Comparison of ENCODE assay signal across 25 cellular contexts in genomic region chr4:101331017-101331416, GRCh38. TPM values are rescaled to one million over a fixed set of nuclear protein-coding genes. Genes with fewer than 3 reads are reported as not detected.
A peak's percentile ranks its signal among the peaks of the same experiment; 100 is the strongest.
DNase-seq lines count a peak whose midpoint lies in the region; ATAC-seq and TF ChIP-seq lines count a peak whose summit lies in the region.
"Had no signal": no experiment of that assay in that cellular context is flagged by ENCODE, and none has a peak within 500 bp of the region (broad histone marks: within the 10 kb centered on the region; RNA-seq: fewer than 3 reads in every experiment).

No MANE protein-coding gene starts in this region.

- H3K4me1 ChIP-seq in gastroesophageal sphincter, result peaks cover 0 to 28% (median 0%) of the 10 kb centered on the region in 3 donors

- H3K36me3 Mint-ChIP-seq in activated T-helper 17 cell treated with anti-CD3 and anti-CD28 coated beads, Interleukin-2, amount 50 U/mL, for 72 hours (ENCODE audit: low read depth), result no peaks in the 10 kb centered on the region
- H3K36me3 Mint-ChIP-seq in T-helper 2 cell treated with Interferon-gamma antibody and Interleukin-4, amounts not matched to agents 5 μg/mL and 100 μg/mL, for 36 hours (ENCODE audit: low read depth), result peaks cover 9% of the 10 kb centered on the region

- no peak overlapping the region for H3K9ac ChIP-seq in SK-N-MC (ENCODE audit: insufficient read length)
- H3K9ac ChIP-seq: BLaER1, KMS-11 had no signal

- H3K4me3 Mint-ChIP-seq in activated T-helper 17 cell treated with anti-CD3 and anti-CD28 coated beads, Interleukin-2, amount 50 U/mL, for 72 hours, result no peak overlapping the region
- H3K4me3 Mint-ChIP-seq in T-helper 2 cell treated with Interferon-gamma antibody and Interleukin-4, amounts not matched to agents 5 μg/mL and 100 μg/mL, for 36 hours, result no peak overlapping the region
- H3K4me3 Mint-ChIP-seq: CD4-positive, alpha-beta T cell; GM23338 had no signal

- DNase-seq in HPDE6-E6E7 (ENCODE audit: extremely low spot score), result peak; percentile 42
- no peak for DNase-seq in SK-N-MC (ENCODE audit: low read depth, low spot score)
- DNase-seq in epithelial cell of prostate (ENCODE audit: low read depth, low spot score), result peak; percentile 52
- no peak for DNase-seq in T-helper 2 cell treated with Interferon-gamma antibody and Interleukin-4, amounts not matched to agents 5 μg/mL and 100 μg/mL, for 36 hours (ENCODE audit: low spot score)
- DNase-seq: ACHN; CD4-positive, alpha-beta T cell; COR-L47; DMS79 treated with DMSO at 0.1 percent for 48 hours; IMR-90; MV-4-11; NCI-H1105 treated with DMSO at 0.1 percent for 48 hours; NCI-H2029 treated with DMSO at 0.1 percent for 48 hours; NCI-H2171; NCI-H345; NCI-H524; NCI-H82; Peyer's patch had no signal

- H3K27me3 Mint-ChIP-seq in activated T-helper 17 cell treated with anti-CD3 and anti-CD28 coated beads, Interleukin-2, amount 50 U/mL, for 72 hours, result no peaks in the 10 kb centered on the region
- H3K27me3 Mint-ChIP-seq in T-helper 2 cell treated with Interferon-gamma antibody and Interleukin-4, amounts not matched to agents 5 μg/mL and 100 μg/mL, for 36 hours (ENCODE audit: low read depth), result peaks cover 6% of the 10 kb centered on the region

- WGBS in gastroesophageal sphincter (ENCODE audit: low coverage in 1 of 2), 2 donors, result 60 to 80% methylated on average over 1 of the region's 1 CpG

- TF ChIP-seq POLR2A in gastroesophageal sphincter (IDR thresholded peaks at IDR 0.05), result no peak

- no peak for TF ChIP-seq EP300 in gastroesophageal sphincter (IDR thresholded peaks at IDR 0.05)

- H3K9me3 ChIP-seq in SK-N-MC (ENCODE audit: low read depth, low read length) (no peaks in the 10 kb centered on the region), gastroesophageal sphincter (no peaks in the 10 kb centered on the region)
- H3K9me3 ChIP-seq: HAP-1, Peyer's patch had no signal

- no peak overlapping the region for H3K27ac Mint-ChIP-seq in activated T-helper 17 cell treated with anti-CD3 and anti-CD28 coated beads, Interleukin-2, amount 50 U/mL, for 72 hours
- no peak overlapping the region for H3K27ac Mint-ChIP-seq in T-helper 2 cell treated with Interferon-gamma antibody and Interleukin-4, amounts not matched to agents 5 μg/mL and 100 μg/mL, for 36 hours
- H3K27ac Mint-ChIP-seq: CD4-positive, alpha-beta T cell; GM23338 had no signal

- peaks cover 21% of the 10 kb centered on the region for H3K4me1 Mint-ChIP-seq in activated T-helper 17 cell treated with anti-CD3 and anti-CD28 coated beads, Interleukin-2, amount 50 U/mL, for 72 hours
- peaks cover 41% of the 10 kb centered on the region for H3K4me1 Mint-ChIP-seq in T-helper 2 cell treated with Interferon-gamma antibody and Interleukin-4, amounts not matched to agents 5 μg/mL and 100 μg/mL, for 36 hours (ENCODE audit: low read depth)

- peak overlapping the region; percentile 44 for H3K27ac ChIP-seq in SK-N-MC
- peak overlapping the region; percentile 72 for H3K27ac ChIP-seq in epithelial cell of prostate
- no peak overlapping the region for H3K27ac ChIP-seq in gastroesophageal sphincter
- H3K27ac ChIP-seq: BLaER1, KMS-11, Peyer's patch had no signal

- no peak overlapping the region for H3K4me3 ChIP-seq in SK-N-MC
- H3K4me3 ChIP-seq in gastroesophageal sphincter, result no peak overlapping the region
- H3K4me3 ChIP-seq: BLaER1, GM23338, HAP-1, Peyer's patch had no signal

- H3K27me3 ChIP-seq in gastroesophageal sphincter, result no peaks in the 10 kb centered on the region
- H3K27me3 ChIP-seq: BLaER1, Peyer's patch had no signal

- no peaks in the 10 kb centered on the region for H3K36me3 ChIP-seq in SK-N-MC (ENCODE audit: insufficient read depth, low read length)
- no peaks in the 10 kb centered on the region for H3K36me3 ChIP-seq in gastroesophageal sphincter
- H3K36me3 ChIP-seq: BLaER1, HAP-1, Peyer's patch had no signal

- no peaks in the 10 kb centered on the region for H3K9me3 Mint-ChIP-seq in activated T-helper 17 cell treated with anti-CD3 and anti-CD28 coated beads, Interleukin-2, amount 50 U/mL, for 72 hours
- no peaks in the 10 kb centered on the region for H3K9me3 Mint-ChIP-seq in T-helper 2 cell treated with Interferon-gamma antibody and Interleukin-4, amounts not matched to agents 5 μg/mL and 100 μg/mL, for 36 hours
- H3K9me3 Mint-ChIP-seq: CD4-positive, alpha-beta T cell; GM23338 had no signal

- TF ChIP-seq CTCF in gastroesophageal sphincter (IDR thresholded peaks at IDR 0.05), result no peak

- no peak for ATAC-seq in gastroesophageal sphincter
- no peak for ATAC-seq in activated T-helper 17 cell treated with anti-CD3 and anti-CD28 coated beads, Interleukin-2, amount 50 U/mL, for 72 hours (replicated peaks)
- no peak for ATAC-seq in HG02571 (IDR thresholded peaks at IDR 0.05; ENCODE audit: unreplicated experiment)
- ATAC-seq: GM23338, Right ventricle myocardium inferior had no signal

RNA-seq across cellular contexts. Expression of gene PPP3CA, which starts 16.3 kb away (rescaled TPM):
- total RNA-seq in gastroesophageal sphincter, result 10 to 100 TPM; 21.1 to 29.2 (median 24.8) TPM
- total RNA-seq in activated T-helper 17 cell treated with anti-CD3 and anti-CD28 coated beads, Interleukin-2, amount 50 U/mL, for 72 hours, result 10 to 100 TPM; 14.6 to 20.5 TPM

Comparison
In these comparisons a context has a peak if more than half of its experiments do, and no peak if none do; other contexts are left out.
1. DNase-seq: peak in HPDE6-E6E7 (single experiment) and epithelial cell of prostate (single experiment); none in SK-N-MC (single experiment) and T-helper 2 cell treated with Interferon-gamma antibody and Interleukin-4, amounts not matched to agents 5 μg/mL and 100 μg/mL, for 36 hours (single experiment).
2. H3K27ac ChIP-seq: peak in SK-N-MC (single experiment) and epithelial cell of prostate (single experiment); none in gastroesophageal sphincter (0 of 4).